Comparison of ENCODE assay signal across 1 cellular context in the genomic region with DNA sequence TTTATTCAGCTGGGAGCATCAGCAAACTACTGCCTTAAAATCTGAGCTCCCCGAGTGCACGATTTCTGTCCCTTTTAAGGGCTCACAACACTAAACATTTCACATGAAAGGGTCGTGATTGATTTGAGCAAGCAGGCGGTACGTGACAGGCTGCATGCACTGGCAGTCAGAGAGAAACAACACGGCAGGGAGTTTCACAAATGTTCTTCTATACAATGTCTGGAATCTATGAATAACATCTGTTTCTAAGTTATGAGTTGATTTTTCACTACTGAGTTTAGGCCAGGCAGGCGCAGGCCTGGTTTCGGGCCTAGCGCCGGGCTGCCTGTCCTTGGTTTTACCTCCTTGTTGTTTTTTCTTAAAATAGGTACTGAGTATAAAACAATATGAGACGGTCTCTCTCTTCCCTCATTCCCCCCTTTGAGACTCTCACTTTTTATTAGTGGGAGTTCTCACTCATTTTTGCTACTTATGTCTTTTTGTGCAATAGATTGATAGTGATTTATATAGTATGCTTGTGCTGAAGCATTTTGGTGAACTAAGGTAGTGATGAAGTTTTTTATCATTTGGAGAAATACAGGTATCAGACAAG.
TF ChIP-seq lines count a peak whose summit lies in the region.

No MANE protein-coding gene starts in this region.

TF ChIP-seq in HCT116, 20 proteins besides CTCF, POLR2A, EP300 and RAD21:
- TF ChIP-seq CBX3 (IDR thresholded peaks at IDR 0.05; ENCODE audit: low read depth): 0 out of 2 replicates have a peak, but pooled peaks have one; percentile 19
